In genomic region chr6:145850671-145851070, GRCh38 we compare ENCODE assay signal across 14 cellular contexts. TPM values are rescaled to one million over a fixed set of nuclear protein-coding genes. Genes with fewer than 3 reads are reported as not detected.
A peak's percentile ranks its signal among the peaks of the same experiment; 100 is the strongest.
DNase-seq lines count a peak whose midpoint lies in the region; ATAC-seq and TF ChIP-seq lines count a peak whose summit lies in the region.
"Had no signal": no experiment of that assay in that cellular context is flagged by ENCODE, and none has a peak within 500 bp of the region (broad histone marks: within the 10 kb centered on the region; RNA-seq: fewer than 3 reads in every experiment).

No MANE protein-coding gene starts in this region.

- CTCF ChIA-PET in OCI-LY7 (lab: Charles Lee; ENCODE audit: unreplicated experiment), result no interaction called here
- CTCF ChIA-PET in activated CD4-positive, alpha-beta T cell treated with anti-CD3 and anti-CD28 coated beads for 36 hours (lab: Charles Lee), result no interaction called here

- no peaks in the 10 kb centered on the region for H3F3A ChIP-seq in GM23248 (ENCODE audit: insufficient read depth)

- 10 to 16% methylated on average over 2 of the region's 2 CpGs for WGBS in GM23248 (ENCODE audit: low coverage in 1 of 2, low lambda C conversion rate in 2 of 2, missing lambda C conversion rate in 2 of 2), 2 experiments
- 51% methylated on average over 2 of the region's 2 CpGs for WGBS in right cardiac atrium
- 78 to 84% methylated on average over 2 of the region's 2 CpGs for WGBS in testis, 2 donors

- H3K27me3 ChIP-seq in GM23248 (replicated peaks; ENCODE audit: insufficient read depth) (no peaks in the 10 kb centered on the region), right cardiac atrium (ENCODE audit: control insufficient read depth, insufficient read depth) (no peaks in the 10 kb centered on the region), testis (no peaks in the 10 kb centered on the region)
- H3K27me3 ChIP-seq: BLaER1 treated with 17β-estradiol and CSF1 and Interleukin-3, amounts not matched to agents 10 nM and 100 nM had no signal

- POLR2A ChIA-PET in OCI-LY7 (lab: Charles Lee), result interaction anchor here (0.8 kb wide), 1 partner anchor 12 kb away, joined by 3 read pairs; no protein-coding TSS in a partner anchor
- POLR2A ChIA-PET in activated CD4-positive, alpha-beta T cell treated with anti-CD3 and anti-CD28 coated beads for 36 hours (lab: Charles Lee), result no interaction called here

- H3K4me3 Mint-ChIP-seq in activated CD4-positive, alpha-beta T cell treated with anti-CD3 and anti-CD28 coated beads for 36 hours, result no peak overlapping the region
- H3K4me3 Mint-ChIP-seq: CD4-positive, CD25-positive, alpha-beta regulatory T cell; GM23338 had no signal

- H3K9me3 ChIP-seq in GM23248 (ENCODE audit: low read depth), result no peaks in the 10 kb centered on the region
- no peaks in the 10 kb centered on the region for H3K9me3 ChIP-seq in OCI-LY7 (ENCODE audit: low read length)
- no peaks in the 10 kb centered on the region for H3K9me3 ChIP-seq in right cardiac atrium (ENCODE audit: control insufficient read depth, low read length)
- H3K9me3 ChIP-seq in testis, result no peaks in the 10 kb centered on the region
- H3K9me3 ChIP-seq: BLaER1 treated with 17β-estradiol and CSF1 and Interleukin-3, amounts not matched to agents 10 nM and 100 nM had no signal

- H3K79me2 ChIP-seq in GM23248 (ENCODE audit: insufficient read depth), result no peaks in the 10 kb centered on the region
- no peaks in the 10 kb centered on the region for H3K79me2 ChIP-seq in OCI-LY7 (ENCODE audit: insufficient read depth, low read depth, low read length)

- H2AFZ ChIP-seq in GM23248 (no peak overlapping the region), OCI-LY7 (ENCODE audit: low read length) (peak overlapping the region; percentile 81; the same call in 1 of the 2 replicates)
- H2AFZ ChIP-seq: GM23338 had no signal

- DNase-seq in GM23248, result peak; percentile 31
- DNase-seq in OCI-LY7 (ENCODE audit: low spot score), result no peak
- peak; percentile 54 for DNase-seq in fibroblast of the aortic adventitia (ENCODE audit: low read depth)
- DNase-seq in right cardiac atrium, result no peak
- DNase-seq in testis, result no peak
- DNase-seq in activated CD4-positive, alpha-beta T cell treated with anti-CD3 and anti-CD28 coated beads for 36 hours, result no peak
- no peak for DNase-seq in SW 1271 (lab: John Stamatoyannopoulos, UW)
- DNase-seq: ACHN; CD4-positive, CD25-positive, alpha-beta regulatory T cell; DMS 273 treated with DMSO at 0.1 percent for 48 hours; H7 had no signal

- H3K36me3 ChIP-seq in GM23248 (ENCODE audit: low read depth) (no peaks in the 10 kb centered on the region), OCI-LY7 (ENCODE audit: insufficient read depth, low read length) (no peaks in the 10 kb centered on the region), testis (ENCODE audit: low read depth, missing control alignments) (no peaks in the 10 kb centered on the region)
- H3K36me3 ChIP-seq: BLaER1 treated with 17β-estradiol and CSF1 and Interleukin-3, amounts not matched to agents 10 nM and 100 nM had no signal

- no peaks in the 10 kb centered on the region for H3K36me3 Mint-ChIP-seq in activated CD4-positive, alpha-beta T cell treated with anti-CD3 and anti-CD28 coated beads for 36 hours (ENCODE audit: low read depth)

- no peaks in the 10 kb centered on the region for H3K4me1 Mint-ChIP-seq in activated CD4-positive, alpha-beta T cell treated with anti-CD3 and anti-CD28 coated beads for 36 hours
- H3K4me1 Mint-ChIP-seq: CD4-positive, CD25-positive, alpha-beta regulatory T cell; GM23338 had no signal

- intact Hi-C loops in OCI-LY7 (cut with micrococcal nuclease; ENCODE audit: unreplicated experiment) (no loop called here), right cardiac atrium (cut with DNase I) (no loop called here), testis (cut with DNase I; ENCODE audit: low total_unique reads) (no loop called here)
- intact Hi-C loops in activated CD4-positive, alpha-beta T cell treated with anti-CD3 and anti-CD28 coated beads for 36 hours (cut with DNase I, micrococcal nuclease), result no loop called here

- TF ChIP-seq CTCF in OCI-LY7 (conservative IDR thresholded peaks at IDR 0.05; ENCODE audit: low read length), result no peak
- TF ChIP-seq CTCF in fibroblast of the aortic adventitia (IDR thresholded peaks at IDR 0.05; ENCODE audit: insufficient read depth, low read length), result no peak
- no peak for TF ChIP-seq CTCF in testis (IDR thresholded peaks at IDR 0.05)

- H3K4me2 ChIP-seq in GM23248 (ENCODE audit: unreplicated experiment), result no peak overlapping the region
- no peak overlapping the region for H3K4me2 ChIP-seq in OCI-LY7 (ENCODE audit: low read length)
- H3K4me2 ChIP-seq: BLaER1 treated with 17β-estradiol and CSF1 and Interleukin-3, amounts not matched to agents 10 nM and 100 nM; GM23338 had no signal

- TF ChIP-seq POLR2A in testis (IDR thresholded peaks at IDR 0.05), result no peak

- no peaks in the 10 kb centered on the region for H3K27me3 Mint-ChIP-seq in activated CD4-positive, alpha-beta T cell treated with anti-CD3 and anti-CD28 coated beads for 36 hours
- H3K27me3 Mint-ChIP-seq: CD4-positive, CD25-positive, alpha-beta regulatory T cell had no signal

- H3K9me3 Mint-ChIP-seq in activated CD4-positive, alpha-beta T cell treated with anti-CD3 and anti-CD28 coated beads for 36 hours (ENCODE audit: low read depth), result no peaks in the 10 kb centered on the region
- H3K9me3 Mint-ChIP-seq: GM23338 had no signal

- H3K27ac Mint-ChIP-seq in activated CD4-positive, alpha-beta T cell treated with anti-CD3 and anti-CD28 coated beads for 36 hours, result no peak overlapping the region
- H3K27ac Mint-ChIP-seq: GM23338 had no signal

- H3K4me1 ChIP-seq in GM23248 (ENCODE audit: insufficient read depth) (peaks cover 12% of the 10 kb centered on the region; the same call in 1 of the 2 replicates), OCI-LY7 (ENCODE audit: insufficient read depth, low read length, poor library complexity, severe bottlenecking) (peaks cover 10% of the 10 kb centered on the region), right cardiac atrium (ENCODE audit: control insufficient read depth, insufficient read depth, low read length) (peaks cover 3% of the 10 kb centered on the region), testis (no peaks in the 10 kb centered on the region)

- BruUV-seq in OCI-LY7 (replicated peaks; lab: Mats Ljungman, UMichigan), result no TSS peak

- ATAC-seq in right cardiac atrium, result peak; percentile 46 to 86
- ATAC-seq in activated CD4-positive, alpha-beta T cell treated with anti-CD3 and anti-CD28 coated beads for 36 hours, result no peak
- ATAC-seq: GM12878, GM23338 had no signal

- no peak overlapping the region for H3K27ac ChIP-seq in GM23248
- no peak overlapping the region for H3K27ac ChIP-seq in OCI-LY7 (ENCODE audit: low read depth, low read length, poor library complexity, severe bottlenecking)
- no peak overlapping the region for H3K27ac ChIP-seq in right cardiac atrium (ENCODE audit: low read length)
- H3K27ac ChIP-seq in testis, result no peak overlapping the region
- H3K27ac ChIP-seq: BLaER1 treated with 17β-estradiol and CSF1 and Interleukin-3, amounts not matched to agents 10 nM and 100 nM had no signal

- no peak overlapping the region for H3K4me3 ChIP-seq in GM23248
- no peak overlapping the region for H3K4me3 ChIP-seq in OCI-LY7 (ENCODE audit: low read depth, low read length, poor library complexity, severe bottlenecking)
- H3K4me3 ChIP-seq in fibroblast of the aortic adventitia (ENCODE audit: low read depth, low read length), result no peak overlapping the region
- no peak overlapping the region for H3K4me3 ChIP-seq in right cardiac atrium (ENCODE audit: low read length)
- H3K4me3 ChIP-seq in testis, result no peak overlapping the region
- H3K4me3 ChIP-seq: BLaER1 treated with 17β-estradiol and CSF1 and Interleukin-3, amounts not matched to agents 10 nM and 100 nM; GM12878; GM23338 had no signal

- in situ Hi-C loops in GM23248 (cut with MboI), result no loop called here

- H3K9me2 ChIP-seq in GM23248 (ENCODE audit: insufficient read depth) (no peaks in the 10 kb centered on the region), OCI-LY7 (ENCODE audit: insufficient read depth, low read length) (no peaks in the 10 kb centered on the region)

- H3K9ac ChIP-seq in GM23248, result no peak overlapping the region
- H3K9ac ChIP-seq: BLaER1 treated with 17β-estradiol and CSF1 and Interleukin-3, amounts not matched to agents 10 nM and 100 nM had no signal

- H4K20me1 ChIP-seq in GM23248 (ENCODE audit: insufficient read depth) (no peaks in the 10 kb centered on the region), OCI-LY7 (ENCODE audit: insufficient read depth, low read length) (no peaks in the 10 kb centered on the region)
- H4K20me1 ChIP-seq: BLaER1 treated with 17β-estradiol and CSF1 and Interleukin-3, amounts not matched to agents 10 nM and 100 nM had no signal

RNA-seq across cellular contexts. Expression of gene FBXO30, which starts 36.1 kb away (rescaled TPM):
- total RNA-seq in GM23248 (2014; rRNA removed; shearing (Covaris generic)), result 9.4 and 12.6 TPM in 2 replicates
- 7.4 and 8.5 TPM in 2 replicates for polyA plus RNA-seq in GM23248 (2016; fragmentation: Nextera tagmentation; extraction: Ambion mirVana)
- 4.6 and 5.3 TPM in 2 replicates for total RNA-seq in OCI-LY7 (2014; rRNA removed; shearing (Covaris generic))
- total RNA-seq in OCI-LY7 (2022), result 11.7 TPM in 2 replicates
- 14.0 and 15.9 TPM in 2 replicates for total RNA-seq in fibroblast of the aortic adventitia (ENCODE audit: low replicate concordance)
- total RNA-seq in right cardiac atrium, result 10 to 100 TPM; 12.7 to 14.0 (median 13.4) TPM
- 6.7 TPM for polyA plus RNA-seq in right cardiac atrium
- total RNA-seq in testis, result 10 to 100 TPM; 10.8 to 13.4 TPM
- 11.6 TPM for polyA plus RNA-seq in testis (ENCODE audit: insufficient read depth, low read depth, low replicate concordance)
- 1 to 10 TPM; 2.3 to 2.8 TPM for total RNA-seq in activated CD4-positive, alpha-beta T cell treated with anti-CD3 and anti-CD28 coated beads for 36 hours

Comparison
In these comparisons a context has a peak if more than half of its experiments do, and no peak if none do; other contexts are left out.
1. DNase-seq: peak in GM23248 (single experiment) and fibroblast of the aortic adventitia (single experiment); none in OCI-LY7 (single experiment), right cardiac atrium (0 of 3), testis (single experiment), activated CD4-positive, alpha-beta T cell treated with anti-CD3 and anti-CD28 coated beads for 36 hours (single experiment) and SW 1271 (0 of 2).